Comparison of ENCODE assay signal across 8 cellular contexts in genomic region chrX:100819837-100820666, GRCh38. TPM values are rescaled to one million over a fixed set of nuclear protein-coding genes. Genes with fewer than 3 reads are reported as not detected.
A peak's percentile ranks its signal among the peaks of the same experiment; 100 is the strongest.
DNase-seq lines count a peak whose midpoint lies in the region; ATAC-seq and TF ChIP-seq lines count a peak whose summit lies in the region.

Gene CSTF2, plus strand, starts transcription at chrX:100820391. Its CDS starts 26 bp downstream, at chrX:100820417.

- TF ChIP-seq CTCF in CD14-positive monocyte (IDR thresholded peaks at IDR 0.05) (no peak), liver (IDR thresholded peaks at IDR 0.05; ENCODE audit: low read depth, low read length, missing input control) (no peak)

- H3K36me3 Mint-ChIP-seq in CD14-positive monocyte = peaks cover 23 to 25% of the 10 kb centered on the region in 2 donors

- no peak within 1 kb of the TSS for H3K9ac ChIP-seq in liver (ENCODE audit: low read depth in 1 of 2, low read length in 2 of 2)

- WGBS in liver = under 1% methylated on average over 49 of the region's 49 CpGs

- ATAC-seq in GM19351 (IDR thresholded peaks at IDR 0.05; ENCODE audit: unreplicated experiment) (peak; percentile 98), HG03520 (IDR thresholded peaks at IDR 0.05; ENCODE audit: unreplicated experiment) (peak; percentile 100)

- no peaks in the 10 kb centered on the region for H3K27me3 ChIP-seq in liver (ENCODE audit: control insufficient read depth in 4 of 4, insufficient read depth in 4 of 4, low read length in 3 of 4)

- H3K4me3 Mint-ChIP-seq in CD14-positive monocyte = peak within 1 kb of the TSS; percentile 82 to 95

- peaks cover 0 to 17% (median 5%) of the 10 kb centered on the region in 4 donors for H3K36me3 ChIP-seq in liver (ENCODE audit: control insufficient read depth in 4 of 4, insufficient read depth in 3 of 4, low read depth in 1 of 4, low read length in 3 of 4)

- DNase-seq in CD14-positive monocyte (ENCODE audit: low spot score) = peak; percentile 60
- peak; percentile 57 for DNase-seq in NCI-H526 treated with DMSO at 0.1 percent for 48 hours (lab: John Stamatoyannopoulos, UW)
- DNase-seq in activated CD4-positive, alpha-beta T cell treated with anti-CD3 and anti-CD28 coated beads, Interleukin-2, amount 50 U/mL, for 1 hour = peak; percentile 70
- peak; percentile 88 for DNase-seq in dermis blood vessel endothelial cell
- peak; percentile 76 for DNase-seq in stimulated activated CD4-positive, alpha-beta T cell treated with anti-CD3 and anti-CD28 coated beads, Interleukin-4, amount 100 ng/mL, for 1 hour

- TF ChIP-seq RAD21 in liver (IDR thresholded peaks at IDR 0.05) = peak in 1 of 2 donors; percentile 29

- H3K9me3 Mint-ChIP-seq in CD14-positive monocyte = peaks cover 0 to 12% (median 0%) of the 10 kb centered on the region in 7 donors

- H3K9me3 ChIP-seq in liver (ENCODE audit: control insufficient read depth in 4 of 4, low read length in 3 of 4) = peaks cover 0 to 1% (median 0%) of the 10 kb centered on the region in 4 donors

- H3K4me1 ChIP-seq in liver (ENCODE audit: control insufficient read depth in 4 of 4, insufficient read depth in 4 of 4, low read length in 3 of 4) = peaks cover 0 to 7% (median 2%) of the 10 kb centered on the region in 4 donors

- peak within 1 kb of the TSS; percentile 17 to 74 for H3K27ac ChIP-seq in liver (ENCODE audit: low read depth in 1 of 2, low read length in 2 of 2)

- peaks cover 2 to 8% (median 3%) of the 10 kb centered on the region in 3 donors for H3K27me3 Mint-ChIP-seq in CD14-positive monocyte (ENCODE audit: low read depth in 3 of 3)

- peak within 1 kb of the TSS; percentile 74 to 90 (median 81) for H3K27ac Mint-ChIP-seq in CD14-positive monocyte

- peak within 1 kb of the TSS; percentile 81 to 99 (median 91) for H3K4me3 ChIP-seq in liver (ENCODE audit: low read depth in 1 of 3, low read length in 3 of 3)

- peaks cover 10% of the 10 kb centered on the region for H3K4me1 Mint-ChIP-seq in CD14-positive monocyte

- intact Hi-C loops in CD14-positive monocyte (cut with micrococcal nuclease) = no loop called here

TF ChIP-seq in liver, 16 proteins besides CTCF, POLR2A, EP300 and RAD21:
- no peak for TF ChIP-seq FOXA1 (IDR thresholded peaks at IDR 0.05)
- no peak for TF ChIP-seq ATF3 (IDR thresholded peaks at IDR 0.05)
- peak; percentile 81 for TF ChIP-seq YY1 (IDR thresholded peaks at IDR 0.05)
- peak; percentile 82 for TF ChIP-seq MAX (IDR thresholded peaks at IDR 0.05)
- TF ChIP-seq EGR1 (IDR thresholded peaks at IDR 0.05; ENCODE audit: low read depth in 2 of 2) = peak; percentile 43 to 76
- peak; percentile 87 to 96 for TF ChIP-seq GABPA (IDR thresholded peaks at IDR 0.05 in 1 of 2, conservative IDR thresholded peaks at IDR 0.05 in 1 of 2)

RNA-seq across cellular contexts. Expression of gene CSTF2, which starts in this region (rescaled TPM):
- polyA plus RNA-seq in CD14-positive monocyte = 10 to 100 TPM; 10.1 to 11.3 TPM
- 17.5 and 26.0 TPM in 2 replicates for total RNA-seq in dermis blood vessel endothelial cell
- total RNA-seq in liver = 10 to 100 TPM in 1 of 2 donors, 1 to 10 TPM in 1; 6.3 to 11.8 TPM
- 1 to 10 TPM; 3.9 to 4.3 TPM for polyA plus RNA-seq in liver

Comparison
In these comparisons a context has a peak if more than half of its experiments do, and no peak if none do; other contexts are left out.
1. Peak in every context shown above with its lines: DNase-seq, ATAC-seq, H3K4me3 ChIP-seq and H3K27ac ChIP-seq.